In genomic region chr10:42943025-42943818, GRCh38 we compare ENCODE assay signal across 16 cellular contexts.
DNase-seq lines count a peak whose midpoint lies in the region; ATAC-seq and TF ChIP-seq lines count a peak whose summit lies in the region.
"Had no signal": no experiment of that assay in that cellular context is flagged by ENCODE, and none has a peak within 500 bp of the region (broad histone marks: within the 10 kb centered on the region; RNA-seq: fewer than 3 reads in every experiment).

No MANE protein-coding gene starts in this region.

- H3K4me1 ChIP-seq in breast epithelium: no peaks in the 10 kb centered on the region
- H3K4me1 ChIP-seq in neural progenitor cell: peaks cover 4% of the 10 kb centered on the region
- no peaks in the 10 kb centered on the region for H3K4me1 ChIP-seq in upper lobe of right lung
- H3K4me1 ChIP-seq: Caco-2 had no signal

- H3K4me2 ChIP-seq in neural progenitor cell: no peak overlapping the region

- no peaks in the 10 kb centered on the region for H3K79me2 ChIP-seq in neural progenitor cell (ENCODE audit: low read depth)

- H3K36me3 ChIP-seq in breast epithelium (no peaks in the 10 kb centered on the region), neural progenitor cell (no peaks in the 10 kb centered on the region), upper lobe of right lung (no peaks in the 10 kb centered on the region)

- H3K36me3 Mint-ChIP-seq in MCF 10A (ENCODE audit: insufficient read depth, unreplicated experiment) (peaks cover 4% of the 10 kb centered on the region), neural progenitor cell (no peaks in the 10 kb centered on the region)

- ATAC-seq in upper lobe of right lung (no peak), GM18502 (IDR thresholded peaks at IDR 0.05; ENCODE audit: poor library complexity, unreplicated experiment) (no peak)

- H3K9ac ChIP-seq in neural progenitor cell: no peak overlapping the region

- no peaks in the 10 kb centered on the region for H4K20me1 ChIP-seq in neural progenitor cell (ENCODE audit: low read depth)

- no peaks in the 10 kb centered on the region for H3K9me3 ChIP-seq in breast epithelium
- H3K9me3 ChIP-seq in neural progenitor cell (ENCODE audit: low read depth): no peaks in the 10 kb centered on the region
- no peaks in the 10 kb centered on the region for H3K9me3 ChIP-seq in upper lobe of right lung

- H2AFZ ChIP-seq in neural progenitor cell (replicated peaks): peak overlapping the region; percentile 50

- no TSS peak for BruUV-seq in MCF 10A (replicated peaks; lab: Mats Ljungman, UMichigan)

- H3K27me3 Mint-ChIP-seq in MCF 10A (ENCODE audit: insufficient read depth, unreplicated experiment) (no peaks in the 10 kb centered on the region), neural progenitor cell (ENCODE audit: insufficient read depth, low read depth) (peaks cover 9% of the 10 kb centered on the region)

- DNase-seq in breast epithelium (ENCODE audit: low spot score in 2 of 2) (peak; percentile 7 to 37), MCF 10A (ENCODE audit: unreplicated experiment) (no peak), coronary artery (ENCODE audit: low spot score) (peak; percentile 40), neural progenitor cell (ENCODE audit: low spot score) (no peak), upper lobe of right lung (peak; percentile 48), midbrain (lab: John Stamatoyannopoulos, UW) (no peak)
- DNase-seq: Caco-2, DMS53, IMR-90, Kasumi-1, NCI-H1436 treated with DMSO at 0.1 percent for 48 hours, NCI-H2081 treated with DMSO at 0.1 percent for 48 hours, NCI-H226, NCI-H526 treated with DMSO at 0.1 percent for 48 hours had no signal

- H3K9me3 Mint-ChIP-seq in MCF 10A (ENCODE audit: unreplicated experiment) (peaks cover 12% of the 10 kb centered on the region), neural progenitor cell (no peaks in the 10 kb centered on the region)

- H3K4me1 Mint-ChIP-seq in MCF 10A (ENCODE audit: insufficient read depth, unreplicated experiment) (no peaks in the 10 kb centered on the region), neural progenitor cell (no peaks in the 10 kb centered on the region)

- H3K27ac ChIP-seq in breast epithelium (no peak overlapping the region), coronary artery (no peak overlapping the region), neural progenitor cell (no peak overlapping the region), upper lobe of right lung (no peak overlapping the region)

- H3F3A ChIP-seq in neural progenitor cell (ENCODE audit: low read depth): no peaks in the 10 kb centered on the region

- no peaks in the 10 kb centered on the region for H3K27me3 ChIP-seq in breast epithelium
- H3K27me3 ChIP-seq in neural progenitor cell: no peaks in the 10 kb centered on the region
- H3K27me3 ChIP-seq in upper lobe of right lung: no peaks in the 10 kb centered on the region

- no peak overlapping the region for H3K27ac Mint-ChIP-seq in MCF 10A (ENCODE audit: low read depth, unreplicated experiment)
- no peak overlapping the region for H3K27ac Mint-ChIP-seq in neural progenitor cell

- TF ChIP-seq POLR2A in breast epithelium (IDR thresholded peaks at IDR 0.05): no peak

- H3K4me3 Mint-ChIP-seq in MCF 10A (ENCODE audit: unreplicated experiment) (no peak overlapping the region), neural progenitor cell (no peak overlapping the region)
- H3K4me3 Mint-ChIP-seq: H9 had no signal

- intact Hi-C loops in breast epithelium (cut with DNase I; ENCODE audit: low total_unique reads): no loop called here
- intact Hi-C loops in MCF 10A (cut with micrococcal nuclease): no loop called here
- intact Hi-C loops in upper lobe of right lung (cut with DNase I): no loop called here

- POLR2A ChIA-PET in MCF 10A (lab: Yijun Ruan, JAX): no interaction called here

- H3K4me3 ChIP-seq in breast epithelium: no peak overlapping the region
- H3K4me3 ChIP-seq in coronary artery: no peak overlapping the region
- H3K4me3 ChIP-seq in neural progenitor cell: no peak overlapping the region
- H3K4me3 ChIP-seq in upper lobe of right lung: no peak overlapping the region

- TF ChIP-seq CTCF in breast epithelium (IDR thresholded peaks at IDR 0.05) (no peak), MCF 10A (IDR thresholded peaks at IDR 0.05; ENCODE audit: unreplicated experiment) (no peak), coronary artery (IDR thresholded peaks at IDR 0.05) (no peak), neural progenitor cell (IDR thresholded peaks at IDR 0.05) (no peak), upper lobe of right lung (IDR thresholded peaks at IDR 0.05) (no peak)

- CTCF ChIA-PET in MCF 10A (lab: Yijun Ruan, JAX): no interaction called here

Comparison
In these comparisons a context has a peak if more than half of its experiments do, and no peak if none do; other contexts are left out.
1. DNase-seq: peak in breast epithelium (2 of 2), coronary artery (single experiment) and upper lobe of right lung (single experiment); none in MCF 10A (single experiment), neural progenitor cell (single experiment) and midbrain (single experiment).